Comparison of ENCODE assay signal across 7 cellular contexts in genomic region chr4:82428526-82428968, GRCh38. TPM values are rescaled to one million over a fixed set of nuclear protein-coding genes. Genes with fewer than 3 reads are reported as not detected.
DNase-seq lines count a peak whose midpoint lies in the region; ATAC-seq, FAIRE-seq and TF ChIP-seq lines count a peak whose summit lies in the region.

No MANE protein-coding gene starts in this region.

- H3K4me1 ChIP-seq in HCT116 (ENCODE audit: control insufficient read depth in 1 of 2, insufficient read depth in 2 of 2, low read length in 2 of 2) (peaks cover 10 to 43% of the 10 kb centered on the region in 2 experiments; a peak in 3 of 4 replicates), small intestine (ENCODE audit: control insufficient read depth in 2 of 2, insufficient read depth in 1 of 2, low read depth in 1 of 2, low read length in 1 of 2) (peaks cover 0 to 7% of the 10 kb centered on the region in 2 donors)

- H3K9me3 Mint-ChIP-seq in glutamatergic neuron (ENCODE audit: unreplicated experiment), result peaks cover 27% of the 10 kb centered on the region

- H3K27ac Mint-ChIP-seq in T-helper 17 cell (peak overlapping the region; percentile 97), glutamatergic neuron (ENCODE audit: unreplicated experiment) (peak overlapping the region; percentile 91)

- ATAC-seq in HCT116 (no peak), T-helper 17 cell (no peak)

- intact Hi-C loops in HCT116 (cut with micrococcal nuclease), result no loop called here

- no peak for TF ChIP-seq POLR2A in HCT116 (IDR thresholded peaks at IDR 0.05; ENCODE audit: borderline replicate concordance, extremely low read depth, insufficient read depth, insufficient read length)

- no peak for DNase-seq in HCT116 (ENCODE audit: low read depth, low spot score)
- DNase-seq in T-helper 17 cell, result no peak
- no peak for DNase-seq in glutamatergic neuron
- DNase-seq in small intestine, result no peak
- no peak for DNase-seq in Ammon's horn (ENCODE audit: low spot score)
- DNase-seq in OCI-M2 (lab: John Stamatoyannopoulos, UW; ENCODE audit: unreplicated experiment), result no peak
- DNase-seq in NCI-H1436 treated with DMSO at 0.1 percent for 48 hours (lab: John Stamatoyannopoulos, UW), result no peak

- H3K4me2 ChIP-seq in HCT116 (ENCODE audit: low read length), result peak overlapping the region; percentile 83

- peak overlapping the region; percentile 98 for H3K9ac ChIP-seq in HCT116 (ENCODE audit: low read length)

- peak overlapping the region; percentile 93 for H3K27ac ChIP-seq in HCT116 (ENCODE audit: low read depth, low read length)
- peak overlapping the region in 1 of 2 donors; percentile 96 for H3K27ac ChIP-seq in small intestine (ENCODE audit: low read depth in 1 of 2, low read length in 1 of 2)

- POLR2A ChIA-PET in HCT116 (lab: Charles Lee), result interaction anchor here (0.8 to 1.9 kb wide), 9 partner anchors 9 to 472 kb away, joined by 3 to 39 read pairs (median 6); partner anchors contain the start of genes HNRNPD and THAP9

- no peak for FAIRE-seq in small intestine (lab: Jason Lieb, UNC)

- BruUV-seq in HCT116 (replicated peaks; lab: Mats Ljungman, UMichigan), result no TSS peak

- RAD21 ChIA-PET in HCT116 (lab: Charles Lee; ENCODE audit: low non-redundant PET in 1 of 2, low total read pairs in 2 of 2, uncharacterized antibody in 2 of 2, unreplicated experiment in 2 of 2), result no interaction called here

- peaks cover 54% of the 10 kb centered on the region for H4K20me1 ChIP-seq in HCT116 (ENCODE audit: insufficient read depth)

- 0% methylated on average over 14 of the region's 14 CpGs for WGBS in small intestine, 3 donors

- H3K4me3 Mint-ChIP-seq in T-helper 17 cell (peak overlapping the region; percentile 98), glutamatergic neuron (ENCODE audit: unreplicated experiment) (peak overlapping the region; percentile 98)

- H3K27me3 ChIP-seq in HCT116 (ENCODE audit: insufficient read depth, low read length) (no peaks in the 10 kb centered on the region), small intestine (ENCODE audit: control insufficient read depth in 2 of 2, insufficient read depth in 2 of 2, low read length in 2 of 2) (no peaks in the 10 kb centered on the region)

- peaks cover 11% of the 10 kb centered on the region for H3K36me3 Mint-ChIP-seq in T-helper 17 cell (ENCODE audit: low read depth)
- H3K36me3 Mint-ChIP-seq in glutamatergic neuron (ENCODE audit: unreplicated experiment), result peaks cover 11% of the 10 kb centered on the region

- TF ChIP-seq RAD21 in HCT116 (IDR thresholded peaks at IDR 0.05; ENCODE audit: low read depth), result no peak

- H2AFZ ChIP-seq in HCT116 (ENCODE audit: low read depth, low read length, poor library complexity, severe bottlenecking), result no peak overlapping the region

- H3K9me3 ChIP-seq in HCT116 (ENCODE audit: control insufficient read depth in 1 of 2, insufficient read depth in 1 of 2, low read depth in 1 of 2, low read length in 2 of 2) (no peaks in the 10 kb centered on the region), T-helper 17 cell (ENCODE audit: control insufficient read depth, low read length, poor library complexity, severe bottlenecking) (no peaks in the 10 kb centered on the region), small intestine (ENCODE audit: control insufficient read depth, low read depth) (no peaks in the 10 kb centered on the region)

- H3K27me3 Mint-ChIP-seq in T-helper 17 cell (no peaks in the 10 kb centered on the region), glutamatergic neuron (ENCODE audit: unreplicated experiment) (peaks cover 11% of the 10 kb centered on the region)

- H3K36me3 ChIP-seq in HCT116 (ENCODE audit: control insufficient read depth in 1 of 2, insufficient read depth in 2 of 2, low read length in 2 of 2), result peaks cover 49 to 53% of the 10 kb centered on the region in 2 experiments
- H3K36me3 ChIP-seq in small intestine (ENCODE audit: control insufficient read depth in 2 of 2, insufficient read depth in 2 of 2, low read length in 2 of 2), result peaks cover 7 to 9% of the 10 kb centered on the region in 2 donors

- H3K4me3 ChIP-seq in HCT116 (replicated peaks in 1 of 2; ENCODE audit: low read depth in 1 of 2, low read length in 2 of 2) (peak overlapping the region; percentile 95 to 98), small intestine (ENCODE audit: low read depth in 1 of 2, low read length in 2 of 2) (peak overlapping the region; percentile 75 to 98)

- H3K4me1 Mint-ChIP-seq in T-helper 17 cell (peaks cover 44% of the 10 kb centered on the region), glutamatergic neuron (ENCODE audit: low read depth, unreplicated experiment) (peaks cover 19% of the 10 kb centered on the region)

- H3K9me2 ChIP-seq in HCT116 (ENCODE audit: insufficient read depth), result no peaks in the 10 kb centered on the region

- TF ChIP-seq CTCF in HCT116 (IDR thresholded peaks at IDR 0.05 in 2 of 3, conservative IDR thresholded peaks at IDR 0.05 in 1 of 3; ENCODE audit: borderline replicate concordance in 1 of 3, insufficient read depth in 1 of 3, low read depth in 2 of 3, low read length in 2 of 3), result no peak
- no peak for TF ChIP-seq CTCF in glutamatergic neuron (IDR thresholded peaks at IDR 0.05; ENCODE audit: partially characterized antibody, unreplicated experiment)

- CTCF ChIA-PET in HCT116 (lab: Charles Lee), result interaction anchor here (0.9 to 1.4 kb wide), 4 partner anchors 9 to 310 kb away, joined by 3 to 5 read pairs (median 3); no protein-coding TSS in a partner anchor

- H3K79me2 ChIP-seq in HCT116 (ENCODE audit: insufficient read depth, low read length), result peaks cover 80% of the 10 kb centered on the region

TF ChIP-seq in HCT116, 20 proteins besides CTCF, POLR2A, EP300 and RAD21:
- TF ChIP-seq EGR1 (IDR thresholded peaks at IDR 0.05; ENCODE audit: low read depth) (no peak), ATF3 (IDR thresholded peaks at IDR 0.05) (no peak), ZNF274 (IDR thresholded peaks at IDR 0.05; ENCODE audit: low read depth, low read length) (no peak)

RNA-seq across cellular contexts. Expression of gene HNRNPDL, which starts 1.7 kb away (rescaled TPM):
- 206 TPM for total RNA-seq in HCT116 (2021; ENCODE audit: unreplicated experiment)
- polyA plus RNA-seq in HCT116 (2012), result 132 and 162 TPM in 2 replicates
- total RNA-seq in T-helper 17 cell, result 100 to 1,000 TPM; 339 to 360 TPM
- 444 TPM for total RNA-seq in glutamatergic neuron (ENCODE audit: unreplicated experiment)
- 100 to 1,000 TPM in 2 of 3 donors, 10 to 100 TPM in 1; 96.6 to 206 (median 111) TPM for polyA plus RNA-seq in small intestine

RNA-seq across cellular contexts. Expression of gene ENOPH1, which starts 1.8 kb away (rescaled TPM):
- total RNA-seq in HCT116 (2021; ENCODE audit: unreplicated experiment) (53.4 TPM), T-helper 17 cell (10 to 100 TPM; 18.3 to 22.4 TPM), glutamatergic neuron (ENCODE audit: unreplicated experiment) (26.9 TPM)
- polyA plus RNA-seq in HCT116 (2012), result 37.1 and 43.2 TPM in 2 replicates
- polyA plus RNA-seq in small intestine, result 10 to 100 TPM; 25.3 to 45.1 (median 30.3) TPM

RNA-seq across cellular contexts. Expression of gene HNRNPD, which starts 54.8 kb away (rescaled TPM):
- total RNA-seq in HCT116 (2021; ENCODE audit: unreplicated experiment) (357 TPM), T-helper 17 cell (100 to 1,000 TPM; 212 to 226 TPM), glutamatergic neuron (ENCODE audit: unreplicated experiment) (253 TPM)
- 258 and 261 TPM in 2 replicates for polyA plus RNA-seq in HCT116 (2012)
- 100 to 1,000 TPM; 122 to 212 (median 129) TPM for polyA plus RNA-seq in small intestine
